6 cellular contexts compared by ENCODE assay signal in genomic region chr16:2250652-2251280, GRCh38. TPM values are rescaled to one million over a fixed set of nuclear protein-coding genes. Genes with fewer than 3 reads are reported as not detected.
DNase-seq lines count a peak whose midpoint lies in the region; ATAC-seq and TF ChIP-seq lines count a peak whose summit lies in the region.

No MANE protein-coding gene starts in this region.

- TF ChIP-seq EP300 in sigmoid colon (IDR thresholded peaks at IDR 0.05) = no peak

- peak overlapping the region; percentile 61 for H3K27ac ChIP-seq in effector memory CD4-positive, alpha-beta T cell (ENCODE audit: insufficient read depth, low read length, poor library complexity, severe bottlenecking)
- H3K27ac ChIP-seq in sigmoid colon = peak overlapping the region; percentile 90 to 94 (median 92)

- ATAC-seq in HG03196 (IDR thresholded peaks at IDR 0.05; ENCODE audit: unreplicated experiment) = no peak

- peak overlapping the region; percentile 50 for H3K4me3 ChIP-seq in effector memory CD4-positive, alpha-beta T cell (ENCODE audit: insufficient read depth, low read depth, low read length, poor library complexity, severe bottlenecking)
- peak overlapping the region; percentile 63 to 75 (median 70) for H3K4me3 ChIP-seq in sigmoid colon

- intact Hi-C loops in sigmoid colon (cut with DNase I) = loop anchor here (1.0 to 5.0 kb wide), 5 partner anchors 18 to 228 kb away; partner anchors contain the start of genes E4F1, MLST8 and RNPS1

- no peaks in the 10 kb centered on the region for H3K27me3 ChIP-seq in effector memory CD4-positive, alpha-beta T cell (replicated peaks; ENCODE audit: control insufficient read depth, insufficient read depth, low read length, poor library complexity, severe bottlenecking)
- no peaks in the 10 kb centered on the region for H3K27me3 ChIP-seq in sigmoid colon

- no peak for TF ChIP-seq POLR2A in sigmoid colon (IDR thresholded peaks at IDR 0.05)

- H3K4me1 ChIP-seq in effector memory CD4-positive, alpha-beta T cell (ENCODE audit: control insufficient read depth, insufficient read depth, low read length, poor library complexity, severe bottlenecking) = peaks cover 3% of the 10 kb centered on the region
- H3K4me1 ChIP-seq in sigmoid colon = peaks cover 0 to 27% (median 23%) of the 10 kb centered on the region in 4 donors

- peaks cover 20% of the 10 kb centered on the region for H3K36me3 ChIP-seq in effector memory CD4-positive, alpha-beta T cell (ENCODE audit: control insufficient read depth, insufficient read depth, low read length)
- H3K36me3 ChIP-seq in sigmoid colon = peaks cover 31 to 44% (median 38%) of the 10 kb centered on the region in 4 donors

- WGBS in sigmoid colon, 2 donors = 3 to 10% methylated on average over 33 of the region's 33 CpGs

- TF ChIP-seq CTCF in sigmoid colon (IDR thresholded peaks at IDR 0.05) = no peak

- DNase-seq in ELF-1 (ENCODE audit: low read depth, low spot score) = peak; percentile 47
- peak; percentile 53 for DNase-seq in RKO (ENCODE audit: low spot score)
- DNase-seq in effector memory CD4-positive, alpha-beta T cell = peak; percentile 23 to 42 (median 34)
- peak; percentile 72 for DNase-seq in sigmoid colon
- no peak for DNase-seq in SHP77 (lab: John Stamatoyannopoulos, UW)

- H3K9me3 ChIP-seq in effector memory CD4-positive, alpha-beta T cell (ENCODE audit: control insufficient read depth, low read length) = no peaks in the 10 kb centered on the region
- no peaks in the 10 kb centered on the region for H3K9me3 ChIP-seq in sigmoid colon

RNA-seq across cellular contexts. Expression of gene ECI1, which starts 0.6 kb away (rescaled TPM):
- 10 to 100 TPM; 50.2 to 87.2 (median 67.0) TPM for total RNA-seq in sigmoid colon
- polyA plus RNA-seq in sigmoid colon = 100 to 1,000 TPM in 2 of 3 donors, 10 to 100 TPM in 1; 84.8 to 136 (median 121) TPM

RNA-seq across cellular contexts. Expression of gene DNASE1L2, which starts 14.5 kb away (rescaled TPM):
- under 1 TPM in 3 of 4 donors, not detected in 1; 0.36 to 0.82 (median 0.81) TPM for total RNA-seq in sigmoid colon
- polyA plus RNA-seq in sigmoid colon = under 1 TPM in 1 of 3 donors, not detected in 2; 0.93 TPM

RNA-seq across cellular contexts. Expression of gene RNPS1, which starts 17.2 kb away (rescaled TPM):
- 100 to 1,000 TPM; 110 to 145 (median 128) TPM for total RNA-seq in sigmoid colon
- 100 to 1,000 TPM; 111 to 171 (median 112) TPM for polyA plus RNA-seq in sigmoid colon

RNA-seq across cellular contexts. Expression of gene E4F1, which starts 27.4 kb away (rescaled TPM):
- total RNA-seq in sigmoid colon = 10 to 100 TPM; 17.4 to 26.9 (median 22.0) TPM
- 10 to 100 TPM; 10.8 to 25.3 (median 13.4) TPM for polyA plus RNA-seq in sigmoid colon

RNA-seq across cellular contexts. Expression of gene PGP, which starts 36.1 kb away (rescaled TPM):
- total RNA-seq in sigmoid colon = 10 to 100 TPM in 2 of 4 donors, 1 to 10 TPM in 2; 9.0 to 14.4 (median 10.0) TPM
- 10 to 100 TPM in 2 of 3 donors, 1 to 10 TPM in 1; 6.0 to 20.2 (median 11.1) TPM for polyA plus RNA-seq in sigmoid colon

Comparison
In these comparisons a context has a peak if more than half of its experiments do, and no peak if none do; other contexts are left out.
1. DNase-seq: peak in ELF-1 (single experiment), RKO (single experiment), effector memory CD4-positive, alpha-beta T cell (3 of 3) and sigmoid colon (single experiment); none in SHP77 (0 of 2).